Comparison of ENCODE assay signal across 10 cellular contexts in the genomic region with DNA sequence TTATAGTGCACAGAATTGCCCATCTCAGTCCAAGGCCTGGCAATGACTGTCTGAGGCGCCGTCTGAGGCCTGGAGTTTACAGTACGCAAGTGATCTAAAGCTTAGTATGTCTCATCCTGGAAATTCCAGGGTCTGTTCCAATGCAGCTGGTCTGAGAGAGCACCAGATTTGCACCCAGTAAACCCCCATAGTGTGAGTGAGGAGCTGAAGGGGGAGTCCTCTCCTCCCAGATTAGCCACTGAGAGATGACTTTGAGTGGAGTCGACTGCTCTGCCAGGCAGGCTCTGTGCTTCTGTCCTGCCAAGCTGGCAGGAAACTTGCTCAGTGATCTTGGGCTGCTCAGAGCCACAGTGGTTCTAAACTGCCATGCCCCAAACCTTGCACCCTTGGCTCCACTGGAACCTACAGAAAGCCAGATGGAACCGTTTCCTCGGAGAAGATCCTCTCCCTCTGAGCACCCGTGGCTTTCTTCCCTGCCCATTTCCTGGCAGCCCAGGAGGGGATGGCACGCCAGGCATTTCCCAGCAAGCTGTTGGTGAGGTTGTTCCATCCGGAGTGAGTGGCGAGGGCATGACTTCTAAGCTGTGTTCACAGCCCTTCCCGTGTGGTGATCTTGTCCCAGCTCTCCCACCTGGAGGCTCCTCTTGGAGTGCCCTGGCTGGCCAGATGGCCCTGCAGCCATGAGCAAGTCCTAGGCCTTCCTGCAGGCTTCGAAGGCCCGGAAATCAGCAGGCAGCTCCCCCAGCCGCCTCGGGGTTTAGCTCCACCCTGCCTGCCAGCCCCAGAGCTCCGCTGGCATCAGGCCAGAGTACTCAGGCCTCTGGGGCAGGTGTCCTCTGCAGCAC.
DNase-seq lines count a peak whose midpoint lies in the region; ATAC-seq and TF ChIP-seq lines count a peak whose summit lies in the region.
"Had no signal": no experiment of that assay in that cellular context is flagged by ENCODE, and none has a peak within 500 bp of the region (broad histone marks: within the 10 kb centered on the region; RNA-seq: fewer than 3 reads in every experiment).

No MANE protein-coding gene starts in this region.

- H3K4me2 ChIP-seq in SK-N-SH: no peak overlapping the region
- H3K4me2 ChIP-seq: KMS-11 had no signal

- H3K4me3 ChIP-seq in SK-N-SH (ENCODE audit: low read depth in 2 of 2, low read length in 1 of 2): no peak overlapping the region

- peak overlapping the region in 1 of 2 experiments; percentile 80; a peak in 2 of 4 replicates for H3K27ac ChIP-seq in SK-N-SH (ENCODE audit: low read depth in 2 of 2, low read length in 1 of 2)
- H3K27ac ChIP-seq: KMS-11 had no signal

- no peak for TF ChIP-seq RAD21 in SK-N-SH (IDR thresholded peaks at IDR 0.05; ENCODE audit: low read length)

- no peaks in the 10 kb centered on the region for H3F3A ChIP-seq in SK-N-SH (replicated peaks; ENCODE audit: insufficient read depth)

- H3K4me3 Mint-ChIP-seq in T-helper 17 cell: no peak overlapping the region
- H3K4me3 Mint-ChIP-seq: activated naive CD4-positive, alpha-beta T cell treated with anti-CD3 and anti-CD28 coated beads, Interleukin-2, amount 50 U/mL, for 24 hours had no signal

- H3K36me3 Mint-ChIP-seq in T-helper 17 cell (ENCODE audit: low read depth): no peaks in the 10 kb centered on the region
- H3K36me3 Mint-ChIP-seq: activated naive CD4-positive, alpha-beta T cell treated with anti-CD3 and anti-CD28 coated beads, Interleukin-2, amount 50 U/mL, for 24 hours had no signal

- TF ChIP-seq EP300 in SK-N-SH (IDR thresholded peaks at IDR 0.05; ENCODE audit: borderline replicate concordance in 1 of 2, low read depth in 1 of 2, low read length in 1 of 2): no peak

- ATAC-seq in SK-N-SH treated with all-trans-retinoic acid at 6 μM for 48 hours (no peak), T-helper 17 cell (no peak)

- peaks cover 3% of the 10 kb centered on the region for H3K4me1 Mint-ChIP-seq in T-helper 17 cell
- H3K4me1 Mint-ChIP-seq: activated naive CD4-positive, alpha-beta T cell treated with anti-CD3 and anti-CD28 coated beads, Interleukin-2, amount 50 U/mL, for 24 hours had no signal

- no peak overlapping the region for H3K27ac Mint-ChIP-seq in T-helper 17 cell

- 77% methylated on average over 11 of the region's 16 CpGs for WGBS in SK-N-SH (ENCODE audit: low lambda C conversion rate)

- H3K9me2 ChIP-seq in SK-N-SH: no peaks in the 10 kb centered on the region

- peaks cover 0 to 60% of the 10 kb centered on the region in 2 experiments; a peak in 1 of 4 replicates for H3K4me1 ChIP-seq in SK-N-SH (ENCODE audit: control insufficient read depth in 1 of 2, insufficient read depth in 2 of 2, low read depth in 1 of 2, low read length in 1 of 2)

- H3K36me3 ChIP-seq in SK-N-SH (replicated peaks in 1 of 2; ENCODE audit: control insufficient read depth in 1 of 2, insufficient read depth in 2 of 2, low read length in 1 of 2): no peaks in the 10 kb centered on the region

- H3K9me3 ChIP-seq in SK-N-SH: no peaks in the 10 kb centered on the region
- no peaks in the 10 kb centered on the region for H3K9me3 ChIP-seq in T-helper 17 cell (ENCODE audit: control insufficient read depth, low read length, poor library complexity, severe bottlenecking)

- H4K20me1 ChIP-seq in SK-N-SH (ENCODE audit: insufficient read depth): no peaks in the 10 kb centered on the region

- CTCF ChIA-PET in SK-N-SH (lab: Yijun Ruan, JAX): interaction anchor here (0.7 to 2.8 kb wide), 14 partner anchors 10 to 602 kb away, joined by 3 to 18 read pairs (median 8); no protein-coding TSS in a partner anchor

- no peak overlapping the region for H3K9ac ChIP-seq in SK-N-SH
- H3K9ac ChIP-seq: KMS-11 had no signal

- H3K79me2 ChIP-seq in SK-N-SH (ENCODE audit: insufficient read depth): no peaks in the 10 kb centered on the region

- POLR2A ChIA-PET in SK-N-SH (lab: Yijun Ruan, JAX): interaction anchor here (1.1 to 1.5 kb wide), 2 partner anchors 13 to 57 kb away, joined by 3 to 5 read pairs; no protein-coding TSS in a partner anchor

- H3K27me3 ChIP-seq in SK-N-SH (ENCODE audit: insufficient read depth): no peaks in the 10 kb centered on the region

- H2AFZ ChIP-seq in SK-N-SH (ENCODE audit: low read depth): no peak overlapping the region

- TF ChIP-seq CTCF in SK-N-SH (IDR thresholded peaks at IDR 0.05): no peak

- H3K27me3 Mint-ChIP-seq in T-helper 17 cell: peaks cover 21% of the 10 kb centered on the region
- H3K27me3 Mint-ChIP-seq: activated naive CD4-positive, alpha-beta T cell treated with anti-CD3 and anti-CD28 coated beads, Interleukin-2, amount 50 U/mL, for 24 hours had no signal

- DNase-seq in SK-N-SH (peak; percentile 67), SHP77 (lab: John Stamatoyannopoulos, UW) (peak; percentile 95 to 97), hippocampal formation (lab: John Stamatoyannopoulos, UW) (peak; percentile 8), NOMO-1 (lab: John Stamatoyannopoulos, UW; ENCODE audit: unreplicated experiment in 2 of 2) (no peak), T-helper 17 cell (no peak), NK-92 (lab: John Stamatoyannopoulos, UW; ENCODE audit: unreplicated experiment) (no peak), activated gamma-delta T cell treated with Interleukin-2 at 50 U/mL for 16 hours (no peak)

TF ChIP-seq in SK-N-SH, 30 proteins besides CTCF, POLR2A, EP300 and RAD21:
- no peak for TF ChIP-seq TEAD4 (IDR thresholded peaks at IDR 0.05; ENCODE audit: borderline replicate concordance, insufficient read depth)
- TF ChIP-seq FOXM1 (IDR thresholded peaks at IDR 0.05; ENCODE audit: low read depth): no peak
- no peak for TF ChIP-seq GABPA (IDR thresholded peaks at IDR 0.05; ENCODE audit: low read depth)
- no peak for TF ChIP-seq FOSL2 (IDR thresholded peaks at IDR 0.05; ENCODE audit: borderline replicate concordance, low read depth)
- TF ChIP-seq SMC3 (IDR thresholded peaks at IDR 0.05; ENCODE audit: low read depth, low read length): no peak
- no peak for TF ChIP-seq EZH2phosphoT487 (IDR thresholded peaks at IDR 0.05; ENCODE audit: borderline replicate concordance, low read depth)
- TF ChIP-seq FOXJ3 (CRISPR knock-in tag; IDR thresholded peaks at IDR 0.05): no peak
TF ChIP-seq in SK-N-SH: peak in this region for 0.

TF ChIP-seq in SK-N-SH treated with all-trans-retinoic acid at 6 μM for 48 hours, 23 proteins besides CTCF, POLR2A, EP300 and RAD21:
- TF ChIP-seq ZNF565 (CRISPR knock-in tag; conservative IDR thresholded peaks at IDR 0.05; ENCODE audit: low read depth) (no peak), ZFP30 (CRISPR knock-in tag; IDR thresholded peaks at IDR 0.05) (no peak), GLIS3 (CRISPR knock-in tag; IDR thresholded peaks at IDR 0.05) (no peak), CSDC2 (CRISPR knock-in tag; IDR thresholded peaks at IDR 0.05) (no peak), ARNTL (CRISPR knock-in tag; IDR thresholded peaks at IDR 0.05; ENCODE audit: borderline replicate concordance, low read depth) (no peak), PATZ1 (CRISPR knock-in tag; IDR thresholded peaks at IDR 0.05; ENCODE audit: borderline replicate concordance) (no peak), ZC3H10 (CRISPR knock-in tag; IDR thresholded peaks at IDR 0.05) (no peak), ISL1 (CRISPR knock-in tag; IDR thresholded peaks at IDR 0.05) (no peak), ZFP3 (CRISPR knock-in tag; IDR thresholded peaks at IDR 0.05) (no peak), ZNF8 (CRISPR knock-in tag; IDR thresholded peaks at IDR 0.05) (no peak), BACH2 (CRISPR knock-in tag; IDR thresholded peaks at IDR 0.05; ENCODE audit: borderline replicate concordance) (no peak), TOX (CRISPR knock-in tag; IDR thresholded peaks at IDR 0.05; ENCODE audit: borderline replicate concordance) (no peak)
- TF ChIP-seq, protein P1, sequence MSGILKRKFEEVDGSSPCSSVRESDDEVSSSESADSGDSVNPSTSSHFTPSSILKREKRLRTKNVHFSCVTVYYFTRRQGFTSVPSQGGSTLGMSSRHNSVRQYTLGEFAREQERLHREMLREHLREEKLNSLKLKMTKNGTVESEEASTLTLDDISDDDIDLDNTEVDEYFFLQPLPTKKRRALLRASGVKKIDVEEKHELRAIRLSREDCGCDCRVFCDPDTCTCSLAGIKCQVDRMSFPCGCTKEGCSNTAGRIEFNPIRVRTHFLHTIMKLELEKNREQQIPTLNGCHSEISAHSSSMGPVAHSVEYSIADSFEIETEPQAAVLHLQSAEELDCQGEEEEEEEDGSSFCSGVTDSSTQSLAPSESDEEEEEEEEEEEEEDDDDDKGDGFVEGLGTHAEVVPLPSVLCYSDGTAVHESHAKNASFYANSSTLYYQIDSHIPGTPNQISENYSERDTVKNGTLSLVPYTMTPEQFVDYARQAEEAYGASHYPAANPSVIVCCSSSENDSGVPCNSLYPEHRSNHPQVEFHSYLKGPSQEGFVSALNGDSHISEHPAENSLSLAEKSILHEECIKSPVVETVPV (CRISPR knock-in tag; IDR thresholded peaks at IDR 0.05): no peak

Comparison
In these comparisons a context has a peak if more than half of its experiments do, and no peak if none do; other contexts are left out.
1. DNase-seq: peak in SK-N-SH (single experiment), SHP77 (2 of 2) and hippocampal formation (2 of 2); none in NOMO-1 (0 of 2), T-helper 17 cell (0 of 3), NK-92 (single experiment) and activated gamma-delta T cell treated with Interleukin-2 at 50 U/mL for 16 hours (single experiment).